In genomic region chr1:18922319-18922726, GRCh38 we compare ENCODE assay signal across 1 cellular context.
A peak's percentile ranks its signal among the peaks of the same experiment; 100 is the strongest.
TF ChIP-seq lines count a peak whose summit lies in the region.

No MANE protein-coding gene starts in this region.

TF ChIP-seq in K562, 482 proteins besides CTCF, POLR2A, EP300 and RAD21 (continued from another document):
- TF ChIP-seq, protein P1, sequence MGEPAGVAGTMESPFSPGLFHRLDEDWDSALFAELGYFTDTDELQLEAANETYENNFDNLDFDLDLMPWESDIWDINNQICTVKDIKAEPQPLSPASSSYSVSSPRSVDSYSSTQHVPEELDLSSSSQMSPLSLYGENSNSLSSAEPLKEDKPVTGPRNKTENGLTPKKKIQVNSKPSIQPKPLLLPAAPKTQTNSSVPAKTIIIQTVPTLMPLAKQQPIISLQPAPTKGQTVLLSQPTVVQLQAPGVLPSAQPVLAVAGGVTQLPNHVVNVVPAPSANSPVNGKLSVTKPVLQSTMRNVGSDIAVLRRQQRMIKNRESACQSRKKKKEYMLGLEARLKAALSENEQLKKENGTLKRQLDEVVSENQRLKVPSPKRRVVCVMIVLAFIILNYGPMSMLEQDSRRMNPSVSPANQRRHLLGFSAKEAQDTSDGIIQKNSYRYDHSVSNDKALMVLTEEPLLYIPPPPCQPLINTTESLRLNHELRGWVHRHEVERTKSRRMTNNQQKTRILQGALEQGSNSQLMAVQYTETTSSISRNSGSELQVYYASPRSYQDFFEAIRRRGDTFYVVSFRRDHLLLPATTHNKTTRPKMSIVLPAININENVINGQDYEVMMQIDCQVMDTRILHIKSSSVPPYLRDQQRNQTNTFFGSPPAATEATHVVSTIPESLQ (CRISPR knock-in tag; IDR thresholded peaks at IDR 0.05): no peak
- TF ChIP-seq JUN (IDR thresholded peaks at IDR 0.05; ENCODE audit: borderline replicate concordance, low read depth, low read length): 0 out of 2 replicates have a peak, but pooled peaks have one; percentile 13
- no peak for TF ChIP-seq JUN (CRISPR knock-in tag; IDR thresholded peaks at IDR 0.05; ENCODE audit: borderline replicate concordance)
- peak; percentile 82 for TF ChIP-seq MEF2D (tag; conservative IDR thresholded peaks at IDR 0.05; ENCODE audit: low read depth)
- peak; percentile 81 for TF ChIP-seq ATF3 (IDR thresholded peaks at IDR 0.05)
- TF ChIP-seq ATF3 (CRISPR knock-in tag; conservative IDR thresholded peaks at IDR 0.05): no peak
